In the genomic region with DNA sequence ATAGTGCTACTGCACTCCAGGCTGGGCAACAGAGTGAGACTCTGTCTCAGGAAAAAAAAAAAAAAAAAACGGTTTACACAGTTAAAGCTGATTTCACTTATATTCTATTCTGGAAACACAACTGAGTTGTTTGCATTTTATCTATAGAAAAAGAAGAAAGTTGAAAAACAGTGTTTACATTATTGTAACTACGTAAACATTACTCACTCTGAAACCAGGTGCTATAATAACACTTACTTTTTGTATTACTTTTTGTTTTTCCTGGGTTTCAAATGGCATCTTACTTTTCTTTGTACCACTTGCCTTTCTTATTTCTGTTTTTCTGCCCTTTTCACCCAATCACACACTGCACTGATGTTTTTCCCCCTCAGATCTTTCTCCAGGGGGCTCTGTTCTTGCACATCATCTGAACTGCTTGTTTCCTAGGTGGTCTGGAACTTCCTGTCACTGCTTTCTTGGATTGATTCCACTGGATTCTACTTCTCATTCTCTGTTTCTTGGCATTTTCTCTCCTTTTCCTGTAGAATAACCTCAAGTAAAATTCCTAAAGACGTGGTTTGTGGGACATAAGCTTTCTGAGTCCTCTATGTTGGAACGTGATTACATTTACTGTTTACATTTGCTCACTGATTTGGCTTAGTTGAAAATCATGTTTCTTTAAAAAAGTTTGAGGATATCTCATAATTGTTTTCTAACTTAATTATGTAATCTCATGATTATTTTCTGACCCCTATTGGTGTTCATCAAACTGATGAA, we compare ENCODE assay signal across 16 cellular contexts.
DNase-seq lines count a peak whose midpoint lies in the region; ATAC-seq and TF ChIP-seq lines count a peak whose summit lies in the region.
"Had no signal": no experiment of that assay in that cellular context is flagged by ENCODE, and none has a peak within 500 bp of the region (broad histone marks: within the 10 kb centered on the region; RNA-seq: fewer than 3 reads in every experiment).

No MANE protein-coding gene starts in this region.

- H3K27ac ChIP-seq in GM23338 (ENCODE audit: low read depth) (no peak overlapping the region), SJSA1 (peak overlapping the region; percentile 66)
- H3K27ac ChIP-seq: C4-2B had no signal

- 0 out of 2 replicates have a peak overlapping the region, but pooled peaks have one; percentile 9 for H2AFZ ChIP-seq in GM23338

- H3K27ac Mint-ChIP-seq in GM23338 (no peak overlapping the region), immature natural killer cell (peak overlapping the region in 4 of 6 donors; percentile 20 to 76 (median 46))
- peak overlapping the region; percentile 13 for H3K27ac Mint-ChIP-seq in stimulated activated effector memory CD8-positive, alpha-beta T cell treated with anti-CD3 and anti-CD28 coated beads, Interleukin-12 subunit alpha, Interleukin-12 subunit beta, amount 100 ng/mL, for 72 hours

- no peaks in the 10 kb centered on the region for H3K36me3 ChIP-seq in GM23338 (ENCODE audit: insufficient read depth)
- H3K36me3 ChIP-seq in SJSA1, result no peaks in the 10 kb centered on the region

- no peak overlapping the region for H3K4me3 Mint-ChIP-seq in GM23338
- H3K4me3 Mint-ChIP-seq in immature natural killer cell, result peak overlapping the region in 2 of 5 donors; percentile 37 to 73
- no peak overlapping the region for H3K4me3 Mint-ChIP-seq in stimulated activated effector memory CD8-positive, alpha-beta T cell treated with anti-CD3 and anti-CD28 coated beads, Interleukin-12 subunit alpha, Interleukin-12 subunit beta, amount 100 ng/mL, for 72 hours

- H3K4me1 Mint-ChIP-seq in GM23338 (peaks cover 2% of the 10 kb centered on the region; the same call in 1 of the 3 replicates), immature natural killer cell (peaks cover 15 to 25% of the 10 kb centered on the region in 2 donors)
- H3K4me1 Mint-ChIP-seq in stimulated activated effector memory CD8-positive, alpha-beta T cell treated with anti-CD3 and anti-CD28 coated beads, Interleukin-12 subunit alpha, Interleukin-12 subunit beta, amount 100 ng/mL, for 72 hours, result peaks cover 13% of the 10 kb centered on the region

- no peak for TF ChIP-seq CTCF in GM23338 (conservative IDR thresholded peaks at IDR 0.05; ENCODE audit: low read depth in 2 of 2)

- H3K4me3 ChIP-seq in GM23338 (no peak overlapping the region), SJSA1 (no peak overlapping the region)
- H3K4me3 ChIP-seq: K562 had no signal

- H3K27me3 ChIP-seq in GM23338 (ENCODE audit: insufficient read depth) (no peaks in the 10 kb centered on the region), SJSA1 (replicated peaks) (no peaks in the 10 kb centered on the region)

- H3K4me1 ChIP-seq in GM23338 (ENCODE audit: insufficient read depth), result no peaks in the 10 kb centered on the region
- peaks cover 17% of the 10 kb centered on the region for H3K4me1 ChIP-seq in SJSA1 (replicated peaks)

- DNase-seq in GM23338 (ENCODE audit: low spot score), result no peak
- DNase-seq in SJSA1 (ENCODE audit: low read depth in 1 of 2, low spot score in 2 of 2), result peak; percentile 53 to 87
- DNase-seq in immature natural killer cell, result no peak
- no peak for DNase-seq in stimulated activated effector memory CD8-positive, alpha-beta T cell treated with anti-CD3 and anti-CD28 coated beads, Interleukin-12 subunit alpha, Interleukin-12 subunit beta, amount 100 ng/mL, for 72 hours (ENCODE audit: low spot score in 2 of 2)
- DNase-seq in GDM1 (lab: John Stamatoyannopoulos, UW), result no peak
- no peak for DNase-seq in activated CD4-positive, alpha-beta T cell treated with anti-CD3 and anti-CD28 coated beads for 1 hour
- no peak for DNase-seq in activated naive CD4-positive, alpha-beta T cell treated with Interleukin-2 at 50 U/mL for 16 hours
- DNase-seq: COR-L47; DMS153; NCI-H1048; NCI-H226; NCI-H526; NK-92 treated with Interleukin-12 subunit alpha and Interleukin-12 subunit beta, amount 100 ng/mL, for 24 hours had no signal

- H3K4me2 ChIP-seq in GM23338, result no peak overlapping the region

- H3K9me2 ChIP-seq in GM23338 (ENCODE audit: insufficient read depth), result peaks cover 6% of the 10 kb centered on the region

- H3K79me2 ChIP-seq in GM23338 (replicated peaks; ENCODE audit: insufficient read depth), result no peaks in the 10 kb centered on the region

- H3K27me3 Mint-ChIP-seq in GM23338 (ENCODE audit: insufficient read depth, low read depth, poor library complexity) (peaks cover 3% of the 10 kb centered on the region), immature natural killer cell (ENCODE audit: low read depth in 3 of 3) (peaks cover 3 to 8% (median 4%) of the 10 kb centered on the region in 3 donors)

- no peak for ATAC-seq in GM23338
- ATAC-seq in stimulated activated effector memory CD8-positive, alpha-beta T cell treated with anti-CD3 and anti-CD28 coated beads, Interleukin-12 subunit alpha, Interleukin-12 subunit beta, amount 100 ng/mL, for 72 hours, result no peak
- ATAC-seq: HCT116, K562 had no signal

- H3K36me3 Mint-ChIP-seq in GM23338 (ENCODE audit: low read depth) (no peaks in the 10 kb centered on the region), immature natural killer cell (no peaks in the 10 kb centered on the region)
- H3K36me3 Mint-ChIP-seq in stimulated activated effector memory CD8-positive, alpha-beta T cell treated with anti-CD3 and anti-CD28 coated beads, Interleukin-12 subunit alpha, Interleukin-12 subunit beta, amount 100 ng/mL, for 72 hours, result no peaks in the 10 kb centered on the region

- H4K20me1 ChIP-seq in GM23338 (replicated peaks; ENCODE audit: insufficient read depth), result no peaks in the 10 kb centered on the region

- H3K9me3 Mint-ChIP-seq in GM23338 (no peaks in the 10 kb centered on the region; the same call in 2 of the 3 replicates), immature natural killer cell (no peaks in the 10 kb centered on the region)
- no peaks in the 10 kb centered on the region for H3K9me3 Mint-ChIP-seq in stimulated activated effector memory CD8-positive, alpha-beta T cell treated with anti-CD3 and anti-CD28 coated beads, Interleukin-12 subunit alpha, Interleukin-12 subunit beta, amount 100 ng/mL, for 72 hours

- H3F3A ChIP-seq in GM23338 (replicated peaks; ENCODE audit: low read depth), result no peaks in the 10 kb centered on the region

- no peaks in the 10 kb centered on the region for H3K9me3 ChIP-seq in SJSA1 (replicated peaks)

TF ChIP-seq in GM23338, 12 proteins besides CTCF, POLR2A, EP300 and RAD21 (continues in another document):
- TF ChIP-seq, protein P1, sequence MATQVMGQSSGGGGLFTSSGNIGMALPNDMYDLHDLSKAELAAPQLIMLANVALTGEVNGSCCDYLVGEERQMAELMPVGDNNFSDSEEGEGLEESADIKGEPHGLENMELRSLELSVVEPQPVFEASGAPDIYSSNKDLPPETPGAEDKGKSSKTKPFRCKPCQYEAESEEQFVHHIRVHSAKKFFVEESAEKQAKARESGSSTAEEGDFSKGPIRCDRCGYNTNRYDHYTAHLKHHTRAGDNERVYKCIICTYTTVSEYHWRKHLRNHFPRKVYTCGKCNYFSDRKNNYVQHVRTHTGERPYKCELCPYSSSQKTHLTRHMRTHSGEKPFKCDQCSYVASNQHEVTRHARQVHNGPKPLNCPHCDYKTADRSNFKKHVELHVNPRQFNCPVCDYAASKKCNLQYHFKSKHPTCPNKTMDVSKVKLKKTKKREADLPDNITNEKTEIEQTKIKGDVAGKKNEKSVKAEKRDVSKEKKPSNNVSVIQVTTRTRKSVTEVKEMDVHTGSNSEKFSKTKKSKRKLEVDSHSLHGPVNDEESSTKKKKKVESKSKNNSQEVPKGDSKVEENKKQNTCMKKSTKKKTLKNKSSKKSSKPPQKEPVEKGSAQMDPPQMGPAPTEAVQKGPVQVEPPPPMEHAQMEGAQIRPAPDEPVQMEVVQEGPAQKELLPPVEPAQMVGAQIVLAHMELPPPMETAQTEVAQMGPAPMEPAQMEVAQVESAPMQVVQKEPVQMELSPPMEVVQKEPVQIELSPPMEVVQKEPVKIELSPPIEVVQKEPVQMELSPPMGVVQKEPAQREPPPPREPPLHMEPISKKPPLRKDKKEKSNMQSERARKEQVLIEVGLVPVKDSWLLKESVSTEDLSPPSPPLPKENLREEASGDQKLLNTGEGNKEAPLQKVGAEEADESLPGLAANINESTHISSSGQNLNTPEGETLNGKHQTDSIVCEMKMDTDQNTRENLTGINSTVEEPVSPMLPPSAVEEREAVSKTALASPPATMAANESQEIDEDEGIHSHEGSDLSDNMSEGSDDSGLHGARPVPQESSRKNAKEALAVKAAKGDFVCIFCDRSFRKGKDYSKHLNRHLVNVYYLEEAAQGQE (IDR thresholded peaks at IDR 0.05; ENCODE audit: unreplicated experiment), result no peak
- TF ChIP-seq ETS1 (IDR thresholded peaks at IDR 0.05) (no peak), ZNF331 (CRISPR knock-in tag; IDR thresholded peaks at IDR 0.05; ENCODE audit: low read depth) (no peak), ZNF114 (CRISPR knock-in tag; IDR thresholded peaks at IDR 0.05) (no peak), EZH2phosphoT487 (IDR thresholded peaks at IDR 0.05; ENCODE audit: unreplicated experiment) (no peak), EZH2 (IDR thresholded peaks at IDR 0.05; ENCODE audit: low read depth, unreplicated experiment) (no peak)

Comparison
In these comparisons a context has a peak if more than half of its experiments do, and no peak if none do; other contexts are left out.
1. DNase-seq: peak in SJSA1 (2 of 2); none in GM23338 (single experiment), immature natural killer cell (0 of 3), stimulated activated effector memory CD8-positive, alpha-beta T cell treated with anti-CD3 and anti-CD28 coated beads, Interleukin-12 subunit alpha, Interleukin-12 subunit beta, amount 100 ng/mL, for 72 hours (0 of 2), GDM1 (single experiment), activated CD4-positive, alpha-beta T cell treated with anti-CD3 and anti-CD28 coated beads for 1 hour (single experiment) and activated naive CD4-positive, alpha-beta T cell treated with Interleukin-2 at 50 U/mL for 16 hours (single experiment).